ENCODE assay signal across 8 cellular contexts in genomic region chr2:95790180-95790579, GRCh38.
DNase-seq lines count a peak whose midpoint lies in the region; ATAC-seq, FAIRE-seq and TF ChIP-seq lines count a peak whose summit lies in the region.
"Not testable (repeated sequence)": the region's sequence is repeated elsewhere in the genome, so short reads cannot be mapped to it uniquely, and the experiment has no call there.

No MANE protein-coding gene starts in this region.

- no CpG with 5 or more reads among the region's 9 CpGs for WGBS in body of pancreas, 2 donors

- H3K9me3 ChIP-seq in body of pancreas = not testable (repeated sequence)

- FAIRE-seq in A204.1 (lab: Jason Lieb, UNC) (peak; percentile 93), G401.6 (lab: Jason Lieb, UNC) (peak; percentile 66), HTR-8/SVneo (lab: Jason Lieb, UNC) (peak; percentile 57), RCC 7860 (lab: Jason Lieb, UNC) (peak; percentile 44), frontal cortex (lab: Jason Lieb, UNC) (peak; percentile 65)

- TF ChIP-seq POLR2A in body of pancreas (IDR thresholded peaks at IDR 0.05) = not testable (repeated sequence)

- TF ChIP-seq CTCF in body of pancreas (IDR thresholded peaks at IDR 0.05); natural killer cell (IDR thresholded peaks at IDR 0.05): not testable (repeated sequence)

- H3K27ac Mint-ChIP-seq in activated CD8-positive, alpha-beta T cell treated with anti-CD3 and anti-CD28 coated beads, Interleukin-2, amount 10 ng/mL, durations not matched to agents 7 days and 5 days; natural killer cell: not testable (repeated sequence)

- H3K9me3 Mint-ChIP-seq in activated CD8-positive, alpha-beta T cell treated with anti-CD3 and anti-CD28 coated beads, Interleukin-2, amount 10 ng/mL, durations not matched to agents 7 days and 5 days (ENCODE audit: insufficient read depth); natural killer cell: not testable (repeated sequence)

- not testable (repeated sequence) for DNase-seq in HTR-8/SVneo (ENCODE audit: insufficient read length, low spot score); RCC 7860 (ENCODE audit: low spot score); activated CD8-positive, alpha-beta T cell treated with anti-CD3 and anti-CD28 coated beads, Interleukin-2, amount 10 ng/mL, durations not matched to agents 7 days and 5 days; body of pancreas; frontal cortex (ENCODE audit: low spot score in 2 of 2); natural killer cell

- CTCF ChIA-PET in activated CD8-positive, alpha-beta T cell treated with anti-CD3 and anti-CD28 coated beads, Interleukin-2, amount 10 ng/mL, durations not matched to agents 7 days and 5 days (lab: Charles Lee) = not testable (repeated sequence)

- POLR2A ChIA-PET in activated CD8-positive, alpha-beta T cell treated with anti-CD3 and anti-CD28 coated beads, Interleukin-2, amount 10 ng/mL, durations not matched to agents 7 days and 5 days (lab: Charles Lee) = not testable (repeated sequence)

- H3K4me3 Mint-ChIP-seq in activated CD8-positive, alpha-beta T cell treated with anti-CD3 and anti-CD28 coated beads, Interleukin-2, amount 10 ng/mL, durations not matched to agents 7 days and 5 days; natural killer cell: not testable (repeated sequence)

- intact Hi-C loops in body of pancreas (cut with DNase I); natural killer cell (cut with micrococcal nuclease): not testable (repeated sequence)

- peak; percentile 18 for ATAC-seq in activated CD8-positive, alpha-beta T cell treated with anti-CD3 and anti-CD28 coated beads, Interleukin-2, amount 10 ng/mL, durations not matched to agents 7 days and 5 days
- ATAC-seq in body of pancreas = peak; percentile 45
- ATAC-seq in natural killer cell = peak in 2 of 3 donors; percentile 22 to 59

- H3K27me3 ChIP-seq in body of pancreas = not testable (repeated sequence)

- not testable (repeated sequence) for H3K4me1 Mint-ChIP-seq in activated CD8-positive, alpha-beta T cell treated with anti-CD3 and anti-CD28 coated beads, Interleukin-2, amount 10 ng/mL, durations not matched to agents 7 days and 5 days (ENCODE audit: low read depth); natural killer cell

- H3K4me3 ChIP-seq in body of pancreas = not testable (repeated sequence)

- not testable (repeated sequence) for H3K27me3 Mint-ChIP-seq in activated CD8-positive, alpha-beta T cell treated with anti-CD3 and anti-CD28 coated beads, Interleukin-2, amount 10 ng/mL, durations not matched to agents 7 days and 5 days (ENCODE audit: low read depth); natural killer cell (ENCODE audit: low read depth in 2 of 2)

- H3K27ac ChIP-seq in body of pancreas = not testable (repeated sequence)

- not testable (repeated sequence) for H3K36me3 Mint-ChIP-seq in activated CD8-positive, alpha-beta T cell treated with anti-CD3 and anti-CD28 coated beads, Interleukin-2, amount 10 ng/mL, durations not matched to agents 7 days and 5 days (ENCODE audit: low read depth); natural killer cell

- not testable (repeated sequence) for H3K36me3 ChIP-seq in body of pancreas (replicated peaks in 1 of 2; ENCODE audit: insufficient read depth in 1 of 2, low read depth in 2 of 2)

- not testable (repeated sequence) for H3K4me1 ChIP-seq in body of pancreas
